Comparison of ENCODE assay signal across 8 cellular contexts in genomic region chr18:35343936-35344735, GRCh38. TPM values are rescaled to one million over a fixed set of nuclear protein-coding genes. Genes with fewer than 3 reads are reported as not detected.
DNase-seq lines count a peak whose midpoint lies in the region; ATAC-seq and TF ChIP-seq lines count a peak whose summit lies in the region.

Gene ZNF24 (minus strand): TSS chr18:35344420. CDS start chr18:35340650, 3,770 bp downstream.

- peaks cover 9 to 37% of the 10 kb centered on the region in 2 experiments for H3K79me1 ChIP-seq in IMR-90 (ENCODE audit: low read depth in 1 of 2, low read length in 2 of 2)

- dilution Hi-C loops in IMR-90 (cut with HindIII; ENCODE audit: low sequenced_read_pairs, unreplicated experiment), result no loop called here

- CTCF ChIA-PET in IMR-90 (lab: Yijun Ruan, JAX), result interaction anchor here (1.0 kb wide), 1 partner anchor 11 kb away, joined by 4 read pairs; no protein-coding TSS in a partner anchor

- peak within 1 kb of the TSS; percentile 37; the same call in 1 of the 2 replicates for H4K5ac ChIP-seq in IMR-90 (ENCODE audit: low read depth, low read length)

- TF ChIP-seq POLR2A in IMR-90 (IDR thresholded peaks at IDR 0.05; ENCODE audit: low read depth, low read length), result peak; percentile 93

- peaks cover 11% of the 10 kb centered on the region for H3K36me3 ChIP-seq in IMR-90 (ENCODE audit: control insufficient read depth, insufficient read depth, low read length)

- H2BK5ac ChIP-seq in IMR-90 (ENCODE audit: low read depth, low read length, poor library complexity, severe bottlenecking), result peak within 1 kb of the TSS; percentile 84

- peaks cover 13% of the 10 kb centered on the region for H3K9me1 ChIP-seq in IMR-90 (ENCODE audit: insufficient read depth, low read length)

- H4K8ac ChIP-seq in IMR-90 (ENCODE audit: low read depth in 2 of 2, low read length in 2 of 2), result peak within 1 kb of the TSS; percentile 70 to 93

- intact Hi-C loops in IMR-90 (cut with micrococcal nuclease), result loop anchor here (2.0 kb wide), 1 partner anchor 103 kb away; the partner anchor contains the start of gene ZNF397

- H2BK20ac ChIP-seq in IMR-90 (ENCODE audit: low read depth, low read length), result peak within 1 kb of the TSS; percentile 50

- H3K4me2 ChIP-seq in IMR-90 (ENCODE audit: low read depth, low read length), result peak within 1 kb of the TSS; percentile 95

- H3K4me1 ChIP-seq in IMR-90 (ENCODE audit: control insufficient read depth, insufficient read depth, low read length) (peaks cover 2% of the 10 kb centered on the region; the same call in 1 of the 2 replicates), mononuclear cell (ENCODE audit: insufficient read depth, low read length) (peaks cover 42% of the 10 kb centered on the region)

- ATAC-seq in GM21528 (IDR thresholded peaks at IDR 0.05; ENCODE audit: low FRiP score, unreplicated experiment) (peak; percentile 95), IMR-90 (ENCODE audit: low read depth) (peak; percentile 93)

- no TSS peak for BruUV-seq in IMR-90 (replicated peaks; lab: Mats Ljungman, UMichigan)

- peak within 1 kb of the TSS; percentile 93 for H3K56ac ChIP-seq in IMR-90 (ENCODE audit: extremely low read depth, insufficient read depth, low read length)

- peak within 1 kb of the TSS; percentile 60 for H2BK120ac ChIP-seq in IMR-90 (ENCODE audit: low read depth, low read length)

- no peak for TF ChIP-seq CTCF in IMR-90 (conservative IDR thresholded peaks at IDR 0.05; ENCODE audit: low read depth, low read length)

- H3K23ac ChIP-seq in IMR-90 (ENCODE audit: low read depth, low read length), result peak within 1 kb of the TSS; percentile 86

- peak; percentile 97 for DNase-seq in DMS 273 (lab: John Stamatoyannopoulos, UW; ENCODE audit: unreplicated experiment)
- DNase-seq in IMR-90, result peak; percentile 87
- peak; percentile 97 for DNase-seq in OCI-M1 (lab: John Stamatoyannopoulos, UW)
- DNase-seq in activated T-cell treated with anti-CD3 and anti-CD28 coated beads for 24 hours (ENCODE audit: low read depth), result peak; percentile 89
- DNase-seq in epidermal melanocyte (ENCODE audit: insufficient read length, low spot score), result peak; percentile 88
- peak; percentile 75 to 82 for DNase-seq in stimulated activated CD8-positive, alpha-beta memory T cell treated with anti-CD3 and anti-CD28 coated beads, Interleukin-4, amount 100 ng/mL, for 1 hour (ENCODE audit: low read depth in 2 of 2, low spot score in 1 of 2)

- in situ Hi-C loops in IMR-90 (cut with MboI; ENCODE audit: low sequenced_read_pairs), result loop anchor here (5.0 kb wide), 1 partner anchor 102 kb away; the partner anchor contains the start of gene ZNF397

- peak within 1 kb of the TSS; percentile 84 for H3K9ac ChIP-seq in IMR-90 (ENCODE audit: low read depth, low read length)

- H3K4me3 ChIP-seq in IMR-90 (ENCODE audit: insufficient read depth, low read depth, low read length) (peak within 1 kb of the TSS; percentile 66), mononuclear cell (ENCODE audit: low read length) (peak within 1 kb of the TSS; percentile 88)

- H3K18ac ChIP-seq in IMR-90 (ENCODE audit: low read depth, low read length), result peak within 1 kb of the TSS; percentile 19

- POLR2A ChIA-PET in IMR-90 (lab: Charles Lee; ENCODE audit: unreplicated experiment), result interaction anchor here (0.6 kb wide), 1 partner anchor 387 kb away, joined by 11 read pairs; no protein-coding TSS in a partner anchor

- 0% methylated on average over 13 of the region's 64 CpGs; no CpG with 5 or more reads in 1 of the 2 experiments for WGBS in IMR-90 (ENCODE audit: extremely low coverage in 2 of 2, insufficient read length in 1 of 2), 2 experiments

- peak within 1 kb of the TSS; percentile 71; the same call in 1 of the 2 replicates for H2AK5ac ChIP-seq in IMR-90 (ENCODE audit: low read depth, low read length)

- H3K27me3 ChIP-seq in IMR-90 (ENCODE audit: control insufficient read depth, insufficient read depth, low read length) (no peaks in the 10 kb centered on the region), mononuclear cell (ENCODE audit: insufficient read depth, low read length) (no peaks in the 10 kb centered on the region)

- H3K4ac ChIP-seq in IMR-90 (ENCODE audit: low read depth, low read length), result peak within 1 kb of the TSS; percentile 96

- peak within 1 kb of the TSS; percentile 89 for H3K14ac ChIP-seq in IMR-90 (replicated peaks; ENCODE audit: low read depth, low read length)

- peak within 1 kb of the TSS; percentile 84 for H3K27ac ChIP-seq in IMR-90 (ENCODE audit: insufficient read depth, low read length)

- H2AK9ac ChIP-seq in IMR-90 (replicated peaks; ENCODE audit: low read depth, low read length, poor library complexity), result peak within 1 kb of the TSS; percentile 95

- H4K91ac ChIP-seq in IMR-90 (ENCODE audit: insufficient read depth, low read depth, low read length), result peak within 1 kb of the TSS; percentile 84

- H3K9me3 ChIP-seq in IMR-90 (ENCODE audit: control insufficient read depth, insufficient read depth, low read length) (no peaks in the 10 kb centered on the region), mononuclear cell (ENCODE audit: low read depth, low read length) (no peaks in the 10 kb centered on the region)

- H2AFZ ChIP-seq in IMR-90 (replicated peaks; ENCODE audit: low read length, poor library complexity), result peak within 1 kb of the TSS; percentile 97

- no peak for TF ChIP-seq RAD21 in IMR-90 (IDR thresholded peaks at IDR 0.05; ENCODE audit: low read length)

- H2BK15ac ChIP-seq in IMR-90 (ENCODE audit: low read depth, low read length), result peak within 1 kb of the TSS; percentile 35; the same call in 1 of the 3 replicates

- H4K20me1 ChIP-seq in IMR-90 (ENCODE audit: insufficient read depth, low read length), result peaks cover 44% of the 10 kb centered on the region

TF ChIP-seq in IMR-90, 13 proteins besides CTCF, POLR2A, EP300 and RAD21:
- TF ChIP-seq CEBPB (IDR thresholded peaks at IDR 0.05; ENCODE audit: low read depth, low read length) (peak; percentile 63), MAZ (IDR thresholded peaks at IDR 0.05; ENCODE audit: borderline replicate concordance, low read depth, low read length) (peak; percentile 91; the same call in 1 of the 2 replicates), FOS (IDR thresholded peaks at IDR 0.05; ENCODE audit: low read depth, low read length) (no peak), USF2 (IDR thresholded peaks at IDR 0.05; ENCODE audit: low read depth, low read length) (peak; percentile 30), MAFK (IDR thresholded peaks at IDR 0.05; ENCODE audit: low read depth, low read length) (no peak), MXI1 (IDR thresholded peaks at IDR 0.05; ENCODE audit: borderline replicate concordance, low read depth, low read length) (peak; percentile 66; the same call in 1 of the 2 replicates), ELK1 (IDR thresholded peaks at IDR 0.05; ENCODE audit: borderline replicate concordance, low read depth, low read length) (0 out of 2 replicates have a peak, but pooled peaks have one; percentile 22), NFE2L2 (IDR thresholded peaks at IDR 0.05; ENCODE audit: low read depth, low read length) (no peak), SMC3 (IDR thresholded peaks at IDR 0.05; ENCODE audit: low read depth, low read length) (no peak), BHLHE40 (IDR thresholded peaks at IDR 0.05; ENCODE audit: low read depth, low read length) (peak; percentile 63; the same call in 1 of the 2 replicates)
TF ChIP-seq in IMR-90: peak in this region for 6.

RNA-seq across cellular contexts. Expression of gene ZNF24, which starts in this region (rescaled TPM):
- total RNA-seq in IMR-90 (2012; rRNA removed) (20.8 and 38.3 TPM in 2 replicates), mononuclear cell (72.3 TPM)
- 5.6 and 7.6 TPM in 2 replicates for polyA plus RNA-seq in IMR-90 (2012; rRNA removed)
- 0.90 and 1.6 TPM in 2 replicates for polyA plus RNA-seq in IMR-90 (2012; cell fraction: cytosol; rRNA removed)
- 1.8 and 10.5 TPM in 2 replicates for polyA plus RNA-seq in IMR-90 (2012; cell fraction: nucleus; rRNA removed; ENCODE audit: low replicate concordance)

Comparison
In these comparisons a context has a peak if more than half of its experiments do, and no peak if none do; other contexts are left out.
1. Peak in every context shown above with its lines: DNase-seq, ATAC-seq, H3K4me3 ChIP-seq and H3K27ac ChIP-seq.